Comparison of ENCODE assay signal across 1 cellular context in genomic region chr10:99732033-99732912, GRCh38.
TF ChIP-seq lines count a peak whose summit lies in the region.

TSS of gene COX15 (minus strand) at chr10:99732127. CDS start at chr10:99732049, 78 bp downstream.
A gene with protein sequence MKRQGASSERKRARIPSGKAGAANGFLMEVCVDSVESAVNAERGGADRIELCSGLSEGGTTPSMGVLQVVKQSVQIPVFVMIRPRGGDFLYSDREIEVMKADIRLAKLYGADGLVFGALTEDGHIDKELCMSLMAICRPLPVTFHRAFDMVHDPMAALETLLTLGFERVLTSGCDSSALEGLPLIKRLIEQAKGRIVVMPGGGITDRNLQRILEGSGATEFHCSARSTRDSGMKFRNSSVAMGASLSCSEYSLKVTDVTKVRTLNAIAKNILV (plus strand): TSS chr10:99732234. CDS start chr10:99732349, 115 bp downstream.

TF ChIP-seq in HepG2, 621 proteins besides CTCF, POLR2A, EP300 and RAD21 (continued from another document and continues in another):
- 0 out of 2 replicates have a peak, but pooled peaks have one; percentile 6 for TF ChIP-seq ZNF7 (CRISPR knock-in tag; IDR thresholded peaks at IDR 0.05)
- peak; percentile 83 for TF ChIP-seq ZNF788 (CRISPR knock-in tag; IDR thresholded peaks at IDR 0.05; ENCODE audit: borderline replicate concordance)
- peak; percentile 36; the same call in 1 of the 2 replicates for TF ChIP-seq CREB1 (IDR thresholded peaks at IDR 0.05)
- TF ChIP-seq CREB1 (CRISPR knock-in tag; IDR thresholded peaks at IDR 0.05) = peak; percentile 34; the same call in 1 of the 2 replicates
- TF ChIP-seq PLRG1 (conservative IDR thresholded peaks at IDR 0.05) = no peak
- peak; percentile 94 for TF ChIP-seq IRF2 (CRISPR knock-in tag; IDR thresholded peaks at IDR 0.05)
- TF ChIP-seq ZNF501 (CRISPR knock-in tag; IDR thresholded peaks at IDR 0.05) = peak; percentile 85
- no peak; the same call in 1 of the 2 replicates for TF ChIP-seq ZFP36L1 (CRISPR knock-in tag; IDR thresholded peaks at IDR 0.05)
- TF ChIP-seq SIN3B (IDR thresholded peaks at IDR 0.05; ENCODE audit: low read length) = peak; percentile 30; the same call in 1 of the 2 replicates
- no peak for TF ChIP-seq DNMT3B (CRISPR knock-in tag; conservative IDR thresholded peaks at IDR 0.05)
- no peak for TF ChIP-seq ZNF780A (CRISPR knock-in tag; IDR thresholded peaks at IDR 0.05)
- TF ChIP-seq GTF2F1 (IDR thresholded peaks at IDR 0.05; ENCODE audit: low read length) = no peak
- no peak for TF ChIP-seq RORA (CRISPR knock-in tag; IDR thresholded peaks at IDR 0.05)
- no peak for TF ChIP-seq KDM3A (CRISPR knock-in tag; IDR thresholded peaks at IDR 0.05; ENCODE audit: low read depth)
- no peak for TF ChIP-seq ZNF749 (CRISPR knock-in tag; IDR thresholded peaks at IDR 0.05; ENCODE audit: borderline replicate concordance)
- TF ChIP-seq MTF2 (CRISPR knock-in tag; IDR thresholded peaks at IDR 0.05; ENCODE audit: borderline replicate concordance) = no peak
- no peak for TF ChIP-seq IRF1 (CRISPR knock-in tag; IDR thresholded peaks at IDR 0.05; ENCODE audit: low read depth)
- TF ChIP-seq RARG (CRISPR knock-in tag; IDR thresholded peaks at IDR 0.05; ENCODE audit: low read depth) = no peak
- TF ChIP-seq ZNF33B (CRISPR knock-in tag; IDR thresholded peaks at IDR 0.05) = peak; percentile 68; the same call in 1 of the 2 replicates
- TF ChIP-seq, protein P1, sequence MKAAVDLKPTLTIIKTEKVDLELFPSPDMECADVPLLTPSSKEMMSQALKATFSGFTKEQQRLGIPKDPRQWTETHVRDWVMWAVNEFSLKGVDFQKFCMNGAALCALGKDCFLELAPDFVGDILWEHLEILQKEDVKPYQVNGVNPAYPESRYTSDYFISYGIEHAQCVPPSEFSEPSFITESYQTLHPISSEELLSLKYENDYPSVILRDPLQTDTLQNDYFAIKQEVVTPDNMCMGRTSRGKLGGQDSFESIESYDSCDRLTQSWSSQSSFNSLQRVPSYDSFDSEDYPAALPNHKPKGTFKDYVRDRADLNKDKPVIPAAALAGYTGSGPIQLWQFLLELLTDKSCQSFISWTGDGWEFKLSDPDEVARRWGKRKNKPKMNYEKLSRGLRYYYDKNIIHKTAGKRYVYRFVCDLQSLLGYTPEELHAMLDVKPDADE (CRISPR knock-in tag; IDR thresholded peaks at IDR 0.05) = peak; percentile 75; the same call in 1 of the 2 replicates
- TF ChIP-seq BRF2 (CRISPR knock-in tag; IDR thresholded peaks at IDR 0.05) = peak; percentile 73
- TF ChIP-seq, protein P2, sequence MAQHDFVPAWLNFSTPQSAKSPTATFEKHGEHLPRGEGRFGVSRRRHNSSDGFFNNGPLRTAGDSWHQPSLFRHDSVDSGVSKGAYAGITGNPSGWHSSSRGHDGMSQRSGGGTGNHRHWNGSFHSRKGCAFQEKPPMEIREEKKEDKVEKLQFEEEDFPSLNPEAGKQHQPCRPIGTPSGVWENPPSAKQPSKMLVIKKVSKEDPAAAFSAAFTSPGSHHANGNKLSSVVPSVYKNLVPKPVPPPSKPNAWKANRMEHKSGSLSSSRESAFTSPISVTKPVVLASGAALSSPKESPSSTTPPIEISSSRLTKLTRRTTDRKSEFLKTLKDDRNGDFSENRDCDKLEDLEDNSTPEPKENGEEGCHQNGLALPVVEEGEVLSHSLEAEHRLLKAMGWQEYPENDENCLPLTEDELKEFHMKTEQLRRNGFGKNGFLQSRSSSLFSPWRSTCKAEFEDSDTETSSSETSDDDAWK (CRISPR knock-in tag; IDR thresholded peaks at IDR 0.05) = no peak
- TF ChIP-seq PLSCR1 (CRISPR knock-in tag; IDR thresholded peaks at IDR 0.05; ENCODE audit: borderline replicate concordance) = no peak
- peak; percentile 46; the same call in 1 of the 2 replicates for TF ChIP-seq E2F1 (CRISPR knock-in tag; IDR thresholded peaks at IDR 0.05)
- TF ChIP-seq, protein P3, sequence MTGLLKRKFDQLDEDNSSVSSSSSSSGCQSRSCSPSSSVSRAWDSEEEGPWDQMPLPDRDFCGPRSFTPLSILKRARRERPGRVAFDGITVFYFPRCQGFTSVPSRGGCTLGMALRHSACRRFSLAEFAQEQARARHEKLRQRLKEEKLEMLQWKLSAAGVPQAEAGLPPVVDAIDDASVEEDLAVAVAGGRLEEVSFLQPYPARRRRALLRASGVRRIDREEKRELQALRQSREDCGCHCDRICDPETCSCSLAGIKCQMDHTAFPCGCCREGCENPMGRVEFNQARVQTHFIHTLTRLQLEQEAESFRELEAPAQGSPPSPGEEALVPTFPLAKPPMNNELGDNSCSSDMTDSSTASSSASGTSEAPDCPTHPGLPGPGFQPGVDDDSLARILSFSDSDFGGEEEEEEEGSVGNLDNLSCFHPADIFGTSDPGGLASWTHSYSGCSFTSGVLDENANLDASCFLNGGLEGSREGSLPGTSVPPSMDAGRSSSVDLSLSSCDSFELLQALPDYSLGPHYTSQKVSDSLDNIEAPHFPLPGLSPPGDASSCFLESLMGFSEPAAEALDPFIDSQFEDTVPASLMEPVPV (CRISPR knock-in tag; IDR thresholded peaks at IDR 0.05) = peak; percentile 91
- no peak for TF ChIP-seq CBX1 (IDR thresholded peaks at IDR 0.05; ENCODE audit: low read depth)
- 0 out of 2 replicates have a peak, but pooled peaks have one; percentile 18 for TF ChIP-seq ZBTB44 (CRISPR knock-in tag; IDR thresholded peaks at IDR 0.05)
- TF ChIP-seq, protein P4, sequence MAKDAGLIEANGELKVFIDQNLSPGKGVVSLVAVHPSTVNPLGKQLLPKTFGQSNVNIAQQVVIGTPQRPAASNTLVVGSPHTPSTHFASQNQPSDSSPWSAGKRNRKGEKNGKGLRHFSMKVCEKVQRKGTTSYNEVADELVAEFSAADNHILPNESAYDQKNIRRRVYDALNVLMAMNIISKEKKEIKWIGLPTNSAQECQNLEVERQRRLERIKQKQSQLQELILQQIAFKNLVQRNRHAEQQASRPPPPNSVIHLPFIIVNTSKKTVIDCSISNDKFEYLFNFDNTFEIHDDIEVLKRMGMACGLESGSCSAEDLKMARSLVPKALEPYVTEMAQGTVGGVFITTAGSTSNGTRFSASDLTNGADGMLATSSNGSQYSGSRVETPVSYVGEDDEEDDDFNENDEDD (CRISPR knock-in tag; IDR thresholded peaks at IDR 0.05; ENCODE audit: borderline replicate concordance) = peak; percentile 39; the same call in 1 of the 2 replicates
- TF ChIP-seq FOSL2 (CRISPR knock-in tag; IDR thresholded peaks at IDR 0.05) = peak; percentile 40
- TF ChIP-seq, protein P5, sequence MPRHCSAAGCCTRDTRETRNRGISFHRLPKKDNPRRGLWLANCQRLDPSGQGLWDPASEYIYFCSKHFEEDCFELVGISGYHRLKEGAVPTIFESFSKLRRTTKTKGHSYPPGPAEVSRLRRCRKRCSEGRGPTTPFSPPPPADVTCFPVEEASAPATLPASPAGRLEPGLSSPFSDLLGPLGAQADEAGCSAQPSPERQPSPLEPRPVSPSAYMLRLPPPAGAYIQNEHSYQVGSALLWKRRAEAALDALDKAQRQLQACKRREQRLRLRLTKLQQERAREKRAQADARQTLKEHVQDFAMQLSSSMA (CRISPR knock-in tag; IDR thresholded peaks at IDR 0.05) = peak; percentile 76; the same call in 1 of the 2 replicates
- TF ChIP-seq HOXD1 (CRISPR knock-in tag; IDR thresholded peaks at IDR 0.05) = no peak
- TF ChIP-seq ELF1 (CRISPR knock-in tag; IDR thresholded peaks at IDR 0.05) = peak; percentile 98
- no peak for TF ChIP-seq ZFP62 (CRISPR knock-in tag; IDR thresholded peaks at IDR 0.05)
- 0 out of 2 replicates have a peak, but pooled peaks have one; percentile 44 for TF ChIP-seq ZNF235 (CRISPR knock-in tag; IDR thresholded peaks at IDR 0.05; ENCODE audit: borderline replicate concordance)
- TF ChIP-seq, protein P6, sequence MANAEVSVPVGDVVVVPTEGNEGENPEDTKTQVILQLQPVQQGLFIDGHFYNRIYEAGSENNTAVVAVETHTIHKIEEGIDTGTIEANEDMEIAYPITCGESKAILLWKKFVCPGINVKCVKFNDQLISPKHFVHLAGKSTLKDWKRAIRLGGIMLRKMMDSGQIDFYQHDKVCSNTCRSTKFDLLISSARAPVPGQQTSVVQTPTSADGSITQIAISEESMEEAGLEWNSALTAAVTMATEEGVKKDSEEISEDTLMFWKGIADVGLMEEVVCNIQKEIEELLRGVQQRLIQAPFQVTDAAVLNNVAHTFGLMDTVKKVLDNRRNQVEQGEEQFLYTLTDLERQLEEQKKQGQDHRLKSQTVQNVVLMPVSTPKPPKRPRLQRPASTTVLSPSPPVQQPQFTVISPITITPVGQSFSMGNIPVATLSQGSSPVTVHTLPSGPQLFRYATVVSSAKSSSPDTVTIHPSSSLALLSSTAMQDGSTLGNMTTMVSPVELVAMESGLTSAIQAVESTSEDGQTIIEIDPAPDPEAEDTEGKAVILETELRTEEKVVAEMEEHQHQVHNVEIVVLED (CRISPR knock-in tag; IDR thresholded peaks at IDR 0.05; ENCODE audit: borderline replicate concordance) = peak; percentile 64; the same call in 1 of the 2 replicates
- TF ChIP-seq ZNF34 (CRISPR knock-in tag; IDR thresholded peaks at IDR 0.05; ENCODE audit: borderline replicate concordance) = no peak
- TF ChIP-seq ZNF678 (CRISPR knock-in tag; IDR thresholded peaks at IDR 0.05) = 0 out of 2 replicates have a peak, but pooled peaks have one; percentile 38
- TF ChIP-seq, protein P7, sequence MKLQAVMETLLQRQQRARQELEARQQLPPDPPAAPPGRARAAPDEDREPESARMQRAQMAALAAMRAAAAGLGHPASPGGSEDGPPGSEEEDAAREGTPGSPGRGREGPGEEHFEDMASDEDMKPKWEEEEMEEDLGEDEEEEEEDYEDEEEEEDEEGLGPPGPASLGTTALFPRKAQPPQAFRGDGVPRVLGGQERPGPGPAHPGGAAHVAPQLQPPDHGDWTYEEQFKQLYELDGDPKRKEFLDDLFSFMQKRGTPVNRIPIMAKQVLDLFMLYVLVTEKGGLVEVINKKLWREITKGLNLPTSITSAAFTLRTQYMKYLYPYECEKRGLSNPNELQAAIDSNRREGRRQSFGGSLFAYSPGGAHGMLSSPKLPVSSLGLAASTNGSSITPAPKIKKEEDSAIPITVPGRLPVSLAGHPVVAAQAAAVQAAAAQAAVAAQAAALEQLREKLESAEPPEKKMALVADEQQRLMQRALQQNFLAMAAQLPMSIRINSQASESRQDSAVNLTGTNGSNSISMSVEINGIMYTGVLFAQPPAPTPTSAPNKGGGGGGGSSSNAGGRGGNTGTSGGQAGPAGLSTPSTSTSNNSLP (IDR thresholded peaks at IDR 0.05; ENCODE audit: low read depth, low read length) = no peak
- peak; percentile 63; the same call in 1 of the 2 replicates for TF ChIP-seq SATB2 (CRISPR knock-in tag; IDR thresholded peaks at IDR 0.05)
- TF ChIP-seq MED8 (CRISPR knock-in tag; IDR thresholded peaks at IDR 0.05; ENCODE audit: insufficient replicate concordance) = peak; percentile 54
- TF ChIP-seq, protein P8, sequence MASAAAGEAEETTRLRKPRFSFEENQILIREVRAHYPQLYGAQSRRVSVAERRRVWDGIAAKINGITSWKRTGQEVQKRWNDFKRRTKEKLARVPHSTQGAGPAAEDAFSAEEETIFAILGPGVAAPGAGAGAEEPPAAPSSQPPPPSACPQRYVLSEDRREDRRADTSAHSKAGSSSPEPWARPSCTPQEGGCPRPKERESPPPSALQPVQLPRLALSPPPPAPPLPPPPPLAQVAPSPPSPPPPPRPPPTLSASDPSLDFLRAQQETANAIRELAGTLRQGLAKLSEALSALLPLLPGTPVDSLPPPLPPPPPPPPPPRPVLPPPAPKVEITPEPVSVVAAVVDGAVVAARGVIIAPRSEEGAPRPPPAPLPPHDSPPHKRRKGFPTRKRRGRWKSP (CRISPR knock-in tag; IDR thresholded peaks at IDR 0.05) = peak; percentile 71; the same call in 1 of the 2 replicates
- TF ChIP-seq SALL1 (CRISPR knock-in tag; IDR thresholded peaks at IDR 0.05) = peak; percentile 82
- no peak for TF ChIP-seq NFE2L1 (CRISPR knock-in tag; IDR thresholded peaks at IDR 0.05; ENCODE audit: borderline replicate concordance)
- no peak for TF ChIP-seq MLLT10 (CRISPR knock-in tag; IDR thresholded peaks at IDR 0.05)
- peak; percentile 23; the same call in 1 of the 2 replicates for TF ChIP-seq ZSCAN21 (CRISPR knock-in tag; IDR thresholded peaks at IDR 0.05; ENCODE audit: borderline replicate concordance)
